Comparison of ENCODE assay signal across 17 cellular contexts in the genomic region with DNA sequence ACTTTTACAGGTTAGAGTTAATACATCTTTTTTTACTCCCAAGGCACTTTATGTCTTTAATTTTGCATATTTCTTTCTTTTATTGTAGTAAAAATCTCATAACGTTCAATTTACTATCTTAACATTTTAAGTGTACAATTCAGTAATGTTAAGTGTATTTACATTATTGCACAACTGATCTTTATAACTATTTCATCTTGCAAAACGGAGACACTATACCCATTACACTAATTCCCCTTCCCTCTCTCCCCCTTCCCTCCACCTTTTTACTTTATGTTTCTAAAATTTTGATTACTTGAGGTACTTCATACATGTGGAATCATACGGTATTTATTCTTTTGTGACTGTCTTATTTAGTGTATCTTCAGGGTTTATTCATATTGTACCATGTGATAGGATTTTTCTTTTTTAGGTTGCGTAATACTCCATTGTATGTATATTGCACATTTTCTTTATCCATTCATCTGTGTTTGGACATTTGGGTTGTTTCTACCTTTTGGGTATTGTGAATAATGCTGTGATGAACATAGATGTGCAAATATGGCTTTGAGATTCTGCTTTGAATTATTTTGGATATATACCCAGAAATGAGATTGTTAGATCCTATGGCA.
DNase-seq lines count a peak whose midpoint lies in the region; ATAC-seq, FAIRE-seq and TF ChIP-seq lines count a peak whose summit lies in the region.
"Had no signal": no experiment of that assay in that cellular context is flagged by ENCODE, and none has a peak within 500 bp of the region (broad histone marks: within the 10 kb centered on the region; RNA-seq: fewer than 3 reads in every experiment).

No MANE protein-coding gene starts in this region.

- CTCF ChIA-PET in A549 (lab: Yijun Ruan, JAX) = no interaction called here

- DNase-seq in A549 (ENCODE audit: low read depth in 1 of 2, low spot score in 1 of 2) = no peak
- DNase-seq in GM12892 (ENCODE audit: insufficient read length) = no peak
- DNase-seq in keratinocyte (ENCODE audit: low read depth, low spot score) = no peak
- DNase-seq in AG08395 (ENCODE audit: low spot score) = no peak
- DNase-seq: ACHN; AML-193; Caco-2; CD4-positive, alpha-beta T cell; DMS153; DMS79; GDM1; H7 had no signal

- WGBS in A549 (ENCODE audit: missing lambda C conversion rate) = 86% methylated on average over 4 of the region's 4 CpGs

- H3K4me1 ChIP-seq in A549 (no peaks in the 10 kb centered on the region), keratinocyte (ENCODE audit: control insufficient read depth, extremely low read depth, insufficient read depth, low read length) (no peaks in the 10 kb centered on the region)

- no peak overlapping the region for H3K27ac ChIP-seq in A549
- no peak overlapping the region for H3K27ac ChIP-seq in keratinocyte (ENCODE audit: control insufficient read depth, insufficient read depth, low read length)
- H3K27ac ChIP-seq: C4-2B, KMS-11 had no signal

- no peak for TF ChIP-seq RAD21 in A549 (conservative IDR thresholded peaks at IDR 0.05 in 1 of 2, IDR thresholded peaks at IDR 0.05 in 1 of 2)
- no peak for TF ChIP-seq RAD21 in Ishikawa (IDR thresholded peaks at IDR 0.05; ENCODE audit: low read depth)

- FAIRE-seq in A549 (lab: Jason Lieb, UNC) (no peak), GM12892 (lab: Jason Lieb, UNC) (peak; percentile 54), keratinocyte (lab: Jason Lieb, UNC) (peak; percentile 62)

- ATAC-seq in A549 (no peak), HG03432 (IDR thresholded peaks at IDR 0.05; ENCODE audit: unreplicated experiment) (no peak)
- ATAC-seq: GM23338 had no signal

- no peak overlapping the region for H2AFZ ChIP-seq in keratinocyte (ENCODE audit: control insufficient read depth, low read length)
- H2AFZ ChIP-seq: GM23338 had no signal

- H3K36me3 ChIP-seq in keratinocyte (ENCODE audit: control insufficient read depth in 2 of 2, extremely low read depth in 1 of 2, insufficient read depth in 2 of 2, low read length in 2 of 2) = peaks cover 24 to 32% of the 10 kb centered on the region in 2 experiments

- no peaks in the 10 kb centered on the region for H3K9me1 ChIP-seq in keratinocyte (ENCODE audit: control insufficient read depth, extremely low read depth, insufficient read depth, low read length)

- H3K9ac ChIP-seq in keratinocyte (ENCODE audit: control insufficient read depth, extremely low read depth, insufficient read depth, low read length) = no peak overlapping the region
- H3K9ac ChIP-seq: KMS-11 had no signal

- no peak for TF ChIP-seq POLR2A in A549 (IDR thresholded peaks at IDR 0.05; ENCODE audit: low read length)
- TF ChIP-seq POLR2A in GM12892 (IDR thresholded peaks at IDR 0.05; ENCODE audit: low read depth, low read length) = no peak

- H3K79me2 ChIP-seq in keratinocyte (ENCODE audit: control insufficient read depth, insufficient read depth, low read length) = peaks cover 15% of the 10 kb centered on the region

- H3K4me2 ChIP-seq in A549 = no peak overlapping the region
- no peak overlapping the region for H3K4me2 ChIP-seq in keratinocyte (ENCODE audit: control insufficient read depth, extremely low read depth, insufficient read depth, low read depth, low read length)
- H3K4me2 ChIP-seq: GM23338, KMS-11 had no signal

- TF ChIP-seq EP300 in A549 (IDR thresholded peaks at IDR 0.05) = no peak
- TF ChIP-seq EP300 in Ishikawa (IDR thresholded peaks at IDR 0.05; ENCODE audit: borderline replicate concordance) = no peak

- peaks cover 7% of the 10 kb centered on the region; the same call in 2 of the 3 replicates for H3K9me3 ChIP-seq in A549
- no peaks in the 10 kb centered on the region for H3K9me3 ChIP-seq in keratinocyte (ENCODE audit: control insufficient read depth, low read depth, low read length)
- H3K9me3 ChIP-seq: Caco-2 had no signal

- dilution Hi-C loops in keratinocyte (cut with MboI; ENCODE audit: extremely low pct_ligation_motif_present, low sequenced_read_pairs) = no loop called here

- no peak overlapping the region for H3K4me3 ChIP-seq in A549
- H3K4me3 ChIP-seq in keratinocyte (ENCODE audit: control insufficient read depth in 2 of 3, extremely low read depth in 1 of 3, insufficient read depth in 2 of 3, low read depth in 1 of 3, low read length in 3 of 3) = no peak overlapping the region
- H3K4me3 ChIP-seq: GM23338 had no signal

- POLR2A ChIA-PET in A549 (lab: Yijun Ruan, JAX) = no interaction called here

- H3K27me3 ChIP-seq in keratinocyte (ENCODE audit: control insufficient read depth, extremely low read depth, insufficient read depth, low read length) = no peaks in the 10 kb centered on the region

- no peak for TF ChIP-seq CTCF in A549 (IDR thresholded peaks at IDR 0.05)
- TF ChIP-seq CTCF in keratinocyte (optimal IDR thresholded peaks at IDR 0.05 in 1 of 3, IDR thresholded peaks at IDR 0.05 in 1 of 3, conservative IDR thresholded peaks at IDR 0.05 in 1 of 3; ENCODE audit: extremely low read depth in 1 of 3, insufficient read depth in 2 of 3, low read length in 3 of 3) = no peak

- H4K20me1 ChIP-seq in keratinocyte (ENCODE audit: control insufficient read depth, extremely low read depth, insufficient read depth, low read length) = peaks cover 5% of the 10 kb centered on the region

TF ChIP-seq in A549, 52 proteins besides CTCF, POLR2A, EP300 and RAD21:
- no peak for TF ChIP-seq RARB (CRISPR knock-in tag; IDR thresholded peaks at IDR 0.05)
- no peak for TF ChIP-seq CHD4 (IDR thresholded peaks at IDR 0.05; ENCODE audit: borderline replicate concordance)
- TF ChIP-seq CEBPB (IDR thresholded peaks at IDR 0.05) = peak; percentile 73 to 74; a peak in 3 of 4 replicates

TF ChIP-seq in Ishikawa, 13 proteins besides CTCF, POLR2A, EP300 and RAD21:
- TF ChIP-seq CEBPB (IDR thresholded peaks at IDR 0.05) (peak; percentile 79), CREB1 (IDR thresholded peaks at IDR 0.05; ENCODE audit: low read depth) (no peak), TCF12 (IDR thresholded peaks at IDR 0.05; ENCODE audit: low read depth) (no peak), ZBTB7A (IDR thresholded peaks at IDR 0.05; ENCODE audit: low read depth) (no peak)
